7 cellular contexts compared by ENCODE assay signal in genomic region chr6:13453771-13454251, GRCh38. TPM values are rescaled to one million over a fixed set of nuclear protein-coding genes. Genes with fewer than 3 reads are reported as not detected.
A peak's percentile ranks its signal among the peaks of the same experiment; 100 is the strongest.
DNase-seq lines count a peak whose midpoint lies in the region; ATAC-seq and TF ChIP-seq lines count a peak whose summit lies in the region.

No MANE protein-coding gene starts in this region.

- no peaks in the 10 kb centered on the region; the same call in 1 of the 2 replicates for H3K36me3 Mint-ChIP-seq in HFFc6 (ENCODE audit: low read depth)
- H3K36me3 Mint-ChIP-seq in natural killer cell: no peaks in the 10 kb centered on the region

- no peak overlapping the region for H3K4me3 Mint-ChIP-seq in HFFc6
- H3K4me3 Mint-ChIP-seq in natural killer cell: peak overlapping the region; percentile 89

- intact Hi-C loops in natural killer cell (cut with micrococcal nuclease): loop anchor here (1.0 to 2.0 kb wide), 3 partner anchors 22 to 33 kb away; partner anchors contain the start of gene GFOD1

- peak; percentile 11 to 34 (median 19) for ATAC-seq in natural killer cell
- no peak for ATAC-seq in HG03565 (IDR thresholded peaks at IDR 0.05; ENCODE audit: unreplicated experiment)
- no peak for ATAC-seq in GM18873 (IDR thresholded peaks at IDR 0.05; ENCODE audit: low FRiP score, unreplicated experiment)

- TF ChIP-seq CTCF in HFFc6 (IDR thresholded peaks at IDR 0.05) (no peak), natural killer cell (IDR thresholded peaks at IDR 0.05) (no peak), GM20000 (IDR thresholded peaks at IDR 0.05; ENCODE audit: extremely low read depth, missing control alignments) (no peak)

- peaks cover 27% of the 10 kb centered on the region for H3K4me1 Mint-ChIP-seq in HFFc6 (ENCODE audit: low read depth)
- peaks cover 85 to 87% of the 10 kb centered on the region in 2 donors for H3K4me1 Mint-ChIP-seq in natural killer cell

- H3K27ac Mint-ChIP-seq in HFFc6: no peak overlapping the region; the same call in 1 of the 2 replicates
- peak overlapping the region; percentile 95 to 99 for H3K27ac Mint-ChIP-seq in natural killer cell

- DNase-seq in HFFc6: peak; percentile 39
- peak; percentile 34 for DNase-seq in NCI-H2196 treated with DMSO at 0.1 percent for 48 hours (lab: John Stamatoyannopoulos, UW; ENCODE audit: unreplicated experiment)
- DNase-seq in activated naive CD4-positive, alpha-beta T cell treated with anti-CD3 and anti-CD28 coated beads, Interleukin-2, amount 50 U/mL, for 16 hours: peak; percentile 40
- DNase-seq in natural killer cell: peak; percentile 45
- DNase-seq in GM20000 (ENCODE audit: low spot score): no peak

- H3K27me3 Mint-ChIP-seq in HFFc6 (ENCODE audit: insufficient read depth): no peaks in the 10 kb centered on the region
- H3K27me3 Mint-ChIP-seq in natural killer cell (ENCODE audit: low read depth in 2 of 2): no peaks in the 10 kb centered on the region

- H3K9me3 Mint-ChIP-seq in HFFc6: no peaks in the 10 kb centered on the region
- no peaks in the 10 kb centered on the region for H3K9me3 Mint-ChIP-seq in natural killer cell

RNA-seq across cellular contexts. Expression of gene GFOD1, which starts 33.6 kb away (rescaled TPM):
- total RNA-seq in HFFc6 (2021; fragmentation: NEBNext Ultra II Directional; extraction: Animal tissue kit (Norgen Biotek cat#: 25700)): 1 to 10 TPM; 2.3 to 4.7 (median 2.9) TPM
- 10 to 100 TPM; 59.7 to 74.5 (median 71.2) TPM for total RNA-seq in natural killer cell

Comparison
In these comparisons a context has a peak if more than half of its experiments do, and no peak if none do; other contexts are left out.
1. ATAC-seq: peak in natural killer cell (3 of 3); none in HG03565 (single experiment) and GM18873 (single experiment).
2. RNA of gene GFOD1, which starts 33.6 kb away (total RNA-seq): 59.7 to 74.5 TPM in natural killer cell; 2.3 to 4.7 TPM in HFFc6; every median in the first group is over 10 times any median in the second.